Comparison of ENCODE assay signal across 8 cellular contexts in genomic region chr17:1907818-1908698, GRCh38.
DNase-seq lines count a peak whose midpoint lies in the region; TF ChIP-seq lines count a peak whose summit lies in the region.

No MANE protein-coding gene starts in this region.

- POLR2A ChIA-PET in Caco-2 (lab: Charles Lee), result interaction anchor here (0.6 to 1.1 kb wide), 2 partner anchors 53 to 118 kb away, joined by 4 to 5 read pairs; no protein-coding TSS in a partner anchor

- no peak overlapping the region for H3K27ac Mint-ChIP-seq in Caco-2 (ENCODE audit: unreplicated experiment)
- H3K27ac Mint-ChIP-seq in activated T-helper 2 cell treated with anti-CD3 and anti-CD28 coated beads, Interferon-gamma antibody, Interleukin-2, Interleukin-4, amounts not matched to agents 10 μg/mL and 5 μg/mL and 100 μg/mL, durations not matched to agents 14 hours and 24 hours and 36 hours, result no peak overlapping the region

- no peaks in the 10 kb centered on the region for H3K36me3 Mint-ChIP-seq in Caco-2 (ENCODE audit: insufficient read depth, unreplicated experiment)
- no peaks in the 10 kb centered on the region for H3K36me3 Mint-ChIP-seq in activated T-helper 2 cell treated with anti-CD3 and anti-CD28 coated beads, Interferon-gamma antibody, Interleukin-2, Interleukin-4, amounts not matched to agents 10 μg/mL and 5 μg/mL and 100 μg/mL, durations not matched to agents 14 hours and 24 hours and 36 hours (ENCODE audit: low read depth)

- H3K4me3 Mint-ChIP-seq in Caco-2 (ENCODE audit: unreplicated experiment), result no peak overlapping the region
- no peak overlapping the region for H3K4me3 Mint-ChIP-seq in activated T-helper 2 cell treated with anti-CD3 and anti-CD28 coated beads, Interferon-gamma antibody, Interleukin-2, Interleukin-4, amounts not matched to agents 10 μg/mL and 5 μg/mL and 100 μg/mL, durations not matched to agents 14 hours and 24 hours and 36 hours (ENCODE audit: low read depth)

- H3K4me1 ChIP-seq in BE2C (peaks cover 4% of the 10 kb centered on the region; the same call in 1 of the 2 replicates), Caco-2 (peaks cover 17% of the 10 kb centered on the region)

- peak; percentile 29 for DNase-seq in GM12865 (ENCODE audit: low read depth)
- peak; percentile 2 for DNase-seq in fibroblast of the conjunctiva (ENCODE audit: low read depth)
- peak; percentile 77 for DNase-seq in retina
- no peak for DNase-seq in BE2C
- DNase-seq in HT-29 (ENCODE audit: low spot score), result no peak
- DNase-seq in Caco-2, result no peak
- no peak for DNase-seq in activated T-helper 2 cell treated with anti-CD3 and anti-CD28 coated beads, Interferon-gamma antibody, Interleukin-2, Interleukin-4, amounts not matched to agents 10 μg/mL and 5 μg/mL and 100 μg/mL, durations not matched to agents 14 hours and 24 hours and 36 hours (ENCODE audit: low spot score)

- H3K36me3 ChIP-seq in BE2C (no peaks in the 10 kb centered on the region), Caco-2 (ENCODE audit: control insufficient read depth, insufficient read depth, low read length) (no peaks in the 10 kb centered on the region)

- H3K27me3 Mint-ChIP-seq in Caco-2 (ENCODE audit: insufficient read depth, unreplicated experiment), result no peaks in the 10 kb centered on the region
- peaks cover 57% of the 10 kb centered on the region for H3K27me3 Mint-ChIP-seq in activated T-helper 2 cell treated with anti-CD3 and anti-CD28 coated beads, Interferon-gamma antibody, Interleukin-2, Interleukin-4, amounts not matched to agents 10 μg/mL and 5 μg/mL and 100 μg/mL, durations not matched to agents 14 hours and 24 hours and 36 hours (ENCODE audit: low read depth)

- H3K27me3 ChIP-seq in BE2C, result no peaks in the 10 kb centered on the region
- H3K27me3 ChIP-seq in Caco-2 (replicated peaks; ENCODE audit: control insufficient read depth, insufficient read depth, low read length), result no peaks in the 10 kb centered on the region

- CTCF ChIA-PET in Caco-2 (lab: Charles Lee), result interaction anchor here (0.9 to 3.3 kb wide), 15 partner anchors 10 to 337 kb away, joined by 3 to 185 read pairs (median 8); partner anchors contain the start of genes DPH1, HIC1, OVCA2 and RTN4RL1

- TF ChIP-seq CTCF in GM12865 (IDR thresholded peaks at IDR 0.05; ENCODE audit: insufficient read depth, low read depth, low read length, missing control alignments) (no peak), VCaP (conservative IDR thresholded peaks at IDR 0.05) (no peak), BE2C (IDR thresholded peaks at IDR 0.05; ENCODE audit: low read depth, low read length) (no peak), Caco-2 (IDR thresholded peaks at IDR 0.05; ENCODE audit: insufficient read depth in 1 of 2, low read depth in 1 of 2, low read length in 1 of 2, severe bottlenecking in 1 of 2, unreplicated experiment in 1 of 2) (no peak)

- H3K27ac ChIP-seq in VCaP, result peak overlapping the region; percentile 51; the same call in 1 of the 2 replicates

- H3K9me3 ChIP-seq in BE2C (no peaks in the 10 kb centered on the region), Caco-2 (no peaks in the 10 kb centered on the region)

- intact Hi-C loops in Caco-2 (cut with micrococcal nuclease; ENCODE audit: unreplicated experiment), result loop anchor here (1.0 kb wide), 2 partner anchors 118 to 122 kb away; partner anchors contain the start of gene DPH1
- intact Hi-C loops in activated T-helper 2 cell treated with anti-CD3 and anti-CD28 coated beads, Interferon-gamma antibody, Interleukin-2, Interleukin-4, amounts not matched to agents 10 μg/mL and 5 μg/mL and 100 μg/mL, durations not matched to agents 14 hours and 24 hours and 36 hours (cut with micrococcal nuclease), result loop anchor here (2.0 to 10.0 kb wide), 2 partner anchors 87 to 123 kb away; partner anchors contain the start of gene DPH1

- peaks cover 6% of the 10 kb centered on the region for H3K4me1 Mint-ChIP-seq in Caco-2 (ENCODE audit: low read depth, unreplicated experiment)
- H3K4me1 Mint-ChIP-seq in activated T-helper 2 cell treated with anti-CD3 and anti-CD28 coated beads, Interferon-gamma antibody, Interleukin-2, Interleukin-4, amounts not matched to agents 10 μg/mL and 5 μg/mL and 100 μg/mL, durations not matched to agents 14 hours and 24 hours and 36 hours (ENCODE audit: low read depth), result peaks cover 2% of the 10 kb centered on the region

- no peak overlapping the region; the same call in none of the 2 replicates for H3K4me3 ChIP-seq in GM12865 (ENCODE audit: low read depth, low read length)
- H3K4me3 ChIP-seq in BE2C (ENCODE audit: low read depth, low read length), result no peak overlapping the region
- no peak overlapping the region for H3K4me3 ChIP-seq in Caco-2 (ENCODE audit: low read depth, low read length)

- no TSS peak for BruUV-seq in Caco-2 (replicated peaks; lab: Mats Ljungman, UMichigan)

- no peaks in the 10 kb centered on the region for H3K9me3 Mint-ChIP-seq in Caco-2 (ENCODE audit: unreplicated experiment)
- no peaks in the 10 kb centered on the region for H3K9me3 Mint-ChIP-seq in activated T-helper 2 cell treated with anti-CD3 and anti-CD28 coated beads, Interferon-gamma antibody, Interleukin-2, Interleukin-4, amounts not matched to agents 10 μg/mL and 5 μg/mL and 100 μg/mL, durations not matched to agents 14 hours and 24 hours and 36 hours

Comparison
In these comparisons a context has a peak if more than half of its experiments do, and no peak if none do; other contexts are left out.
1. DNase-seq: peak in GM12865 (single experiment), fibroblast of the conjunctiva (single experiment) and retina (single experiment); none in BE2C (single experiment), HT-29 (single experiment), Caco-2 (0 of 2) and activated T-helper 2 cell treated with anti-CD3 and anti-CD28 coated beads, Interferon-gamma antibody, Interleukin-2, Interleukin-4, amounts not matched to agents 10 μg/mL and 5 μg/mL and 100 μg/mL, durations not matched to agents 14 hours and 24 hours and 36 hours (single experiment).